Comparison of ENCODE assay signal across 9 cellular contexts in the genomic region with DNA sequence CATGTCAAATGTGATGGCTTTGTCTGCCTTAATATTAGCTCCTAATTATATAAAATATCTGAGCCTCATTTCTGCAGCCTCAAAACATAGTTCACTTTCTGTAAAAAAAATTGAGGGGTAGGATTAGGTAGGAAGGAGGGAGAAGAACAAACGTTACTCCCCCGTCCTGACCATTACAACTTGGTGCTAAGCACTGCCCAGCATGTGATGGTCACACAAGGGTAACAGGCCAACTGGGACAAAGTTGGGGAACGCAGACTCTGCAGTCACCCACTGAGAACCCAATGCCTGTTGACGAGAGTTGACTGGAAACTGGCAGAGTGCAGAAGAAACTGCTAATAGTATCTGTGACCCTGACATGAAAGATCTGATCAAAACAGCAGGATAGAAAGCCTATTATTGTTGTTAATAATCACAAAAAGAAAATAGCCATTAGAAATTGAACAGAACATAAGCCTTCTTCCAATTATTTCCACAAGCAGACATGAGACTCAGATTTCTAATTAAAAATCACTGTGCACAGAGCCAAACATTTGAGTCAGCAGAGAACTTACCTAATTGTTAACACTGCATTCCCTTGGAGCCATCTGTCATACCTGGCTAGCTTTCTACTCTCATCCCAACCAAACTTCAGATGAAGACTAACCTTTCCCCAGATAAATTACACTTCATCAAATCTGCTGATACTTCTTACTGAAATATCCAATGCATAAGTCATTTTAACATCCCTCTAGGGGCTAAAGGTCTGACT. TPM values are rescaled to one million over a fixed set of nuclear protein-coding genes. Genes with fewer than 3 reads are reported as not detected.
A peak's percentile ranks its signal among the peaks of the same experiment; 100 is the strongest.
DNase-seq lines count a peak whose midpoint lies in the region; ATAC-seq and TF ChIP-seq lines count a peak whose summit lies in the region.
"Had no signal": no experiment of that assay in that cellular context is flagged by ENCODE, and none has a peak within 500 bp of the region (broad histone marks: within the 10 kb centered on the region; RNA-seq: fewer than 3 reads in every experiment).

No MANE protein-coding gene starts in this region.

- H3K9me3 ChIP-seq in MM.1S (replicated peaks; ENCODE audit: insufficient read depth, low read length) (no peaks in the 10 kb centered on the region), heart right ventricle (no peaks in the 10 kb centered on the region), smooth muscle cell (replicated peaks; ENCODE audit: low read depth) (no peaks in the 10 kb centered on the region)

- 32 to 33% methylated on average over 4 of the region's 4 CpGs for WGBS in heart right ventricle, 2 donors
- WGBS in smooth muscle cell (ENCODE audit: low lambda C conversion rate): 94% methylated on average over 4 of the region's 4 CpGs

- peaks cover 31% of the 10 kb centered on the region for H3K79me2 ChIP-seq in MM.1S (ENCODE audit: low read length)
- H3K79me2 ChIP-seq in smooth muscle cell (ENCODE audit: low read depth): peaks cover 17% of the 10 kb centered on the region

- H3K27me3 ChIP-seq in MM.1S (replicated peaks; ENCODE audit: insufficient read depth, low read length): no peaks in the 10 kb centered on the region
- peaks cover 0 to 11% (median 0%) of the 10 kb centered on the region in 7 donors for H3K27me3 ChIP-seq in heart right ventricle
- H3K27me3 ChIP-seq in smooth muscle cell (ENCODE audit: low read depth): peaks cover 8% of the 10 kb centered on the region

- H3K4me2 ChIP-seq in MM.1S (ENCODE audit: low read depth, low read length) (peak overlapping the region; percentile 65), smooth muscle cell (peak overlapping the region; percentile 67)

- no peak for TF ChIP-seq CTCF in MM.1S (IDR thresholded peaks at IDR 0.05; ENCODE audit: low read length)
- no peak for TF ChIP-seq CTCF in heart right ventricle (IDR thresholded peaks at IDR 0.05)
- no peak for TF ChIP-seq CTCF in smooth muscle cell (IDR thresholded peaks at IDR 0.05; ENCODE audit: borderline replicate concordance, insufficient read depth, poor library complexity, severe bottlenecking)
- no peak for TF ChIP-seq CTCF in GM10266 (IDR thresholded peaks at IDR 0.05; ENCODE audit: control insufficient read depth, insufficient read depth, low read depth, missing control alignments)

- H3K9ac ChIP-seq in MM.1S (ENCODE audit: low read length) (no peak overlapping the region), smooth muscle cell (ENCODE audit: low read depth) (no peak overlapping the region)

- H3K9me2 ChIP-seq in MM.1S (replicated peaks; ENCODE audit: insufficient read depth, low read length): no peaks in the 10 kb centered on the region

- DNase-seq in MM.1S: no peak
- peak; percentile 30 to 54 for DNase-seq in heart right ventricle
- no peak for DNase-seq in smooth muscle cell (lab: John Stamatoyannopoulos, UW; ENCODE audit: unreplicated experiment)
- DNase-seq in SIG-M5 treated with dmso at 0.1 percent for 504 hours (lab: John Stamatoyannopoulos, UW; ENCODE audit: unreplicated experiment): no peak
- DNase-seq in GM10266 (ENCODE audit: extremely low spot score): no peak
- DNase-seq: stimulated activated CD4-positive, alpha-beta T cell treated with anti-CD3 and anti-CD28 coated beads, Interleukin-15, amount 100 ng/mL, for 24 hours had no signal

- H4K20me1 ChIP-seq in MM.1S (ENCODE audit: insufficient read depth, low read length) (no peaks in the 10 kb centered on the region), smooth muscle cell (ENCODE audit: low read depth) (no peaks in the 10 kb centered on the region)

- H3K4me1 ChIP-seq in MM.1S (ENCODE audit: low read length) (peaks cover 21% of the 10 kb centered on the region; the same call in 1 of the 2 replicates), heart right ventricle (peaks cover 22 to 97% (median 86%) of the 10 kb centered on the region in 9 donors), smooth muscle cell (ENCODE audit: low read depth) (peaks cover 21% of the 10 kb centered on the region)

- H3K4me3 ChIP-seq in MM.1S (ENCODE audit: low read length): no peak overlapping the region
- peak overlapping the region in 9 of 10 donors; percentile 1 to 42 (median 34) for H3K4me3 ChIP-seq in heart right ventricle
- H3K4me3 ChIP-seq in smooth muscle cell: peak overlapping the region; percentile 18

- peak overlapping the region; percentile 57; the same call in 1 of the 2 replicates for H3K27ac ChIP-seq in MM.1S (ENCODE audit: low read length)
- peak overlapping the region; percentile 72 to 96 (median 90) for H3K27ac ChIP-seq in heart right ventricle
- peak overlapping the region; percentile 71 for H3K27ac ChIP-seq in smooth muscle cell (ENCODE audit: low read depth)

- H2AFZ ChIP-seq in MM.1S (ENCODE audit: low read length) (no peak overlapping the region), smooth muscle cell (ENCODE audit: low read depth) (peak overlapping the region; percentile 79)

- H3K36me3 ChIP-seq in MM.1S (replicated peaks; ENCODE audit: insufficient read depth, low read length): no peaks in the 10 kb centered on the region
- no peaks in the 10 kb centered on the region for H3K36me3 ChIP-seq in heart right ventricle
- H3K36me3 ChIP-seq in smooth muscle cell (ENCODE audit: low read depth): no peaks in the 10 kb centered on the region

- H3F3A ChIP-seq in MM.1S (ENCODE audit: insufficient read depth, low read length) (peaks cover 11% of the 10 kb centered on the region), smooth muscle cell (ENCODE audit: low read depth) (no peaks in the 10 kb centered on the region)

- ATAC-seq in GM19351 (IDR thresholded peaks at IDR 0.05; ENCODE audit: unreplicated experiment) (peak; percentile 18), heart right ventricle (peak; percentile 44 to 82 (median 65)), HG03520 (IDR thresholded peaks at IDR 0.05; ENCODE audit: unreplicated experiment) (no peak), GM21786 (IDR thresholded peaks at IDR 0.05; ENCODE audit: unreplicated experiment) (no peak)

- intact Hi-C loops in heart right ventricle (cut with DNase I): loop anchor here in 4 of 10 donors (5.0 to 10.0 kb wide), 3 partner anchors 40 to 297 kb away; a partner anchor contains a TSS

RNA-seq across cellular contexts. Expression of a gene that starts 5.5 kb away (rescaled TPM):
- total RNA-seq in heart right ventricle: 100 to 1,000 TPM; 105 to 235 (median 132) TPM
- 10 to 100 TPM; 32.8 to 64.1 TPM for polyA plus RNA-seq in heart right ventricle
- 28.7 and 31.4 TPM in 2 replicates for total RNA-seq in smooth muscle cell
- polyA plus RNA-seq in smooth muscle cell: 9.8 and 17.0 TPM in 2 replicates

RNA-seq across cellular contexts. Expression of a gene that starts 34.0 kb away (rescaled TPM):
- 10 to 100 TPM; 51.2 to 65.6 (median 59.2) TPM for total RNA-seq in heart right ventricle
- 10 to 100 TPM; 22.7 to 94.6 TPM for polyA plus RNA-seq in heart right ventricle
- 54.0 and 57.2 TPM in 2 replicates for total RNA-seq in smooth muscle cell
- 89.8 and 93.9 TPM in 2 replicates for polyA plus RNA-seq in smooth muscle cell

Comparison
In these comparisons a context has a peak if more than half of its experiments do, and no peak if none do; other contexts are left out.
1. ATAC-seq: peak in GM19351 (single experiment) and heart right ventricle (8 of 8); none in HG03520 (single experiment) and GM21786 (single experiment).
2. DNase-seq: peak in heart right ventricle (2 of 2); none in MM.1S (single experiment), smooth muscle cell (single experiment), SIG-M5 treated with dmso at 0.1 percent for 504 hours (single experiment) and GM10266 (single experiment).
3. Peak in every context shown above with its lines, with median percentiles within 50 percentile points of each other: H3K27ac ChIP-seq.